8 cellular contexts compared by ENCODE assay signal in the genomic region with DNA sequence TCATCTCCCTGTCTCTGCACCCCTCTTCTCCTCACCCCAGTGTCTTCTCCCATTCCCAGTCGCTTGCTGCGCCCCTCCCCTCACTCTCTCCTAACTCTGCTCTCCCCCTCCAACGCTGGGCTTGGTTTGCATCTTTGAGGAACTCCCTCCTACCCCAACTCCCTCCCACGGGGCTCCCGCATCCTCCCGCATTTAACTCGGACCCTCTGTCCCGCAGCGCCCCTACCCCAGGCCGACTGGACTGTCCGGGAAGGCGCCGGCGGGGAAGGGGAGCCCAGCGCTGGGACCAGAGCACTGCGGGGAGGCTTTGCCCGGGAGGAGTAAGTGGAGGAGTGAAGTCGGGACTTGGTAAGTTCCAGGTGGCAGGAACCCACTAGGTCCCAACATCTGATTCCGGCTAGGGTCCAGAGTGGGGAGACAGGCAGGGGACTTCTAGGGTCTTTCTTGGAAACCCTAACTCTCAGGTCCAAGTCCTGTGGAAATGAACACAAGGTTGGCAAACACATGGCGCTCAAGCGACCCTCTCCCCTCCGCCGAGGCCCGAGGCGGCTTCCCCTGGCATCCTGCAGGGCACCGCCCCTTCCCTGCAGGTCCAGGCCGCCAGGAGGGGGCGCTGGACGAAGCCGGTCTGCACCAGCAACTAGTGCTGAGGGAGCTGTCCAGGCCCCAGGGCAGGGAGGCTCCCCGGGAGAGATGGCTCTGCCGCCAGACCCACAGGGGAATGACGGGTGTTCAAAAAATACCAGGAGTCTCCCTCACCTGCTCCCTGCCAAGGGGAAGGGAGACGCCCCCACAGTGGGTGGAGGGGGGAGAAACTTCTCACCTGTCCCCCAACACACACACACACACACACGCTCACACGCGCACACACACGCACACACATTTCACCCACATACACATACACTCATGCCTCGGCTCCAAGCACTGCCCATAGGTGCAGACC. TPM values are rescaled to one million over a fixed set of nuclear protein-coding genes. Genes with fewer than 3 reads are reported as not detected.
A peak's percentile ranks its signal among the peaks of the same experiment; 100 is the strongest.
DNase-seq lines count a peak whose midpoint lies in the region; ATAC-seq and TF ChIP-seq lines count a peak whose summit lies in the region.

No MANE protein-coding gene starts in this region.

- ATAC-seq in GM21825 (IDR thresholded peaks at IDR 0.05; ENCODE audit: unreplicated experiment) = peak; percentile 58

- no peaks in the 10 kb centered on the region for H4K20me1 ChIP-seq in OCI-LY3 (ENCODE audit: insufficient read depth, low read length)

- H3K4me1 ChIP-seq in BE2C = no peaks in the 10 kb centered on the region
- peaks cover 2% of the 10 kb centered on the region; the same call in 1 of the 2 replicates for H3K4me1 ChIP-seq in OCI-LY3 (ENCODE audit: low read length)

- H3K4me3 ChIP-seq in BE2C (ENCODE audit: low read depth, low read length) = no peak overlapping the region
- H3K4me3 ChIP-seq in OCI-LY3 (ENCODE audit: low read length) = no peak overlapping the region

- H3K9me3 ChIP-seq in BE2C (no peaks in the 10 kb centered on the region), OCI-LY3 (ENCODE audit: insufficient read depth, low read length) (no peaks in the 10 kb centered on the region)

- intact Hi-C loops in posterior vena cava (cut with DNase I) = no loop called here

- H3K9ac ChIP-seq in OCI-LY3 (ENCODE audit: low read length) = no peak overlapping the region

- no peaks in the 10 kb centered on the region for H3K79me2 ChIP-seq in OCI-LY3 (ENCODE audit: low read length)

- no peak overlapping the region for H2AFZ ChIP-seq in OCI-LY3 (ENCODE audit: low read depth, low read length)

- TF ChIP-seq CTCF in BE2C (IDR thresholded peaks at IDR 0.05; ENCODE audit: low read depth, low read length) (peak; percentile 50), OCI-LY3 (IDR thresholded peaks at IDR 0.05; ENCODE audit: low read depth, low read length) (peak; percentile 46)

- H3K27me3 ChIP-seq in BE2C (no peaks in the 10 kb centered on the region), OCI-LY3 (ENCODE audit: low read depth, low read length) (no peaks in the 10 kb centered on the region)

- no peak overlapping the region for H3K27ac ChIP-seq in OCI-LY3 (ENCODE audit: low read length)

- H3K36me3 ChIP-seq in BE2C (no peaks in the 10 kb centered on the region), OCI-LY3 (replicated peaks; ENCODE audit: low read depth, low read length) (no peaks in the 10 kb centered on the region)

- peak; percentile 73 for DNase-seq in BE2C
- peak; percentile 21 to 36 for DNase-seq in activated T-helper 1 cell treated with anti-CD3 and anti-CD28 coated beads, Interleukin-2, amount 50 U/mL, for 16 hours (ENCODE audit: low read depth in 1 of 2, low spot score in 1 of 2)
- peak; percentile 44 for DNase-seq in foreskin melanocyte
- peak; percentile 86 for DNase-seq in posterior vena cava (ENCODE audit: low spot score)
- no peak for DNase-seq in NCI-H2081 treated with DMSO at 0.1 percent for 48 hours (lab: John Stamatoyannopoulos, UW)
- DNase-seq in amniotic stem cell (lab: John Stamatoyannopoulos, UW) = no peak

- no peak overlapping the region for H3K4me2 ChIP-seq in OCI-LY3 (ENCODE audit: low read length)

RNA-seq across cellular contexts. Expression of a gene that starts 53.2 kb away (rescaled TPM):
- 5.0 TPM for polyA plus RNA-seq in BE2C (2012; ENCODE audit: insufficient read depth, insufficient read length, low read depth)
- not detected for total RNA-seq in posterior vena cava

Comparison
In these comparisons a context has a peak if more than half of its experiments do, and no peak if none do; other contexts are left out.
1. DNase-seq: peak in BE2C (single experiment), activated T-helper 1 cell treated with anti-CD3 and anti-CD28 coated beads, Interleukin-2, amount 50 U/mL, for 16 hours (2 of 2), foreskin melanocyte (single experiment) and posterior vena cava (single experiment); none in NCI-H2081 treated with DMSO at 0.1 percent for 48 hours (single experiment) and amniotic stem cell (single experiment).